ENCODE assay signal across 29 cellular contexts in the genomic region with DNA sequence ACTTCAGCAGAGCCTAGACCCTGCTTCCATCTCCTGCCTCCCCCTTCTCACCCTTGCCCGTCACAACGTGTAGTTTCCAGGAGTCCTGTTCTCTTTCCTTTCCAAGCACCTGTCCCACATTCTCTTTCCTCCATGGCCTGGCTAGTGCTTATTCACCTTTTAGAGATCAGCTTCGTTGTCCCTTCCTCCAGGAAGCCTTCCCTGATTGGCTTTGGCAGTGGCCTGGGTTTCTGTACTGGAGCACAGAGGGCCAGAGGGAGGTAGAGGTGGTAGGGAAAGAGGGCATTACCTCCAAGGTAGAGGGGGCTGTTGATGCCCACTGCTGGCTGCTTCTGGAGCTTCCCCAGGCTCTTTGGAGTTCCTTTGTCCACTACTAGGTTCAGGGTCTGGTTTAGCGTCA.
"Had no signal": no experiment of that assay in that cellular context is flagged by ENCODE, and none has a peak within 500 bp of the region (broad histone marks: within the 10 kb centered on the region; RNA-seq: fewer than 3 reads in every experiment).

No MANE protein-coding gene starts in this region.

- FAIRE-seq: endometrium, endothelial cell of umbilical vein, frontal cortex had no signal

- H3K4me3 ChIP-seq: colonic mucosa, coronary artery, dorsolateral prefrontal cortex, esophagus muscularis mucosa, esophagus squamous epithelium, gastrocnemius medialis, gastroesophageal sphincter, heart left ventricle, heart right ventricle, hepatocyte had no signal

- H3K9me3 ChIP-seq: colonic mucosa, esophagus muscularis mucosa, esophagus squamous epithelium, gastrocnemius medialis, gastroesophageal sphincter, heart left ventricle, heart right ventricle had no signal

- H2AFZ ChIP-seq: hepatocyte had no signal

- H3K27me3 Mint-ChIP-seq: dendritic cell treated with granulocyte-macrophage colony-stimulating factor and Interleukin-4, amounts not matched to agents 40 ng/mL and 50 ng/mL, for 4 days had no signal

- H3K4me1 ChIP-seq: colonic mucosa, esophagus muscularis mucosa, esophagus squamous epithelium, foreskin keratinocyte, gastrocnemius medialis, gastroesophageal sphincter, heart left ventricle, heart right ventricle had no signal

- DNase-seq: colonic mucosa; cortex of kidney; dermis blood vessel endothelial cell; dorsolateral prefrontal cortex; effector CD4-positive, alpha-beta T cell; effector CD8-positive, alpha-beta T cell; effector memory CD4-positive, alpha-beta T cell; effector memory CD8-positive, alpha-beta T cell; endodermal cell; erythroblast; esophagus squamous epithelium; foreskin fibroblast; foreskin keratinocyte; foreskin melanocyte; gastrocnemius medialis; glutamatergic neuron; head of caudate nucleus; heart left ventricle; heart right ventricle had no signal

- H3K27ac Mint-ChIP-seq: dendritic cell treated with granulocyte-macrophage colony-stimulating factor and Interleukin-4, amounts not matched to agents 40 ng/mL and 50 ng/mL, for 4 days; effector memory CD8-positive, alpha-beta T cell; endodermal cell had no signal

- H3K36me3 ChIP-seq: colonic mucosa, gastrocnemius medialis, heart right ventricle had no signal

- H3K4me3 Mint-ChIP-seq: dendritic cell treated with granulocyte-macrophage colony-stimulating factor and Interleukin-4, amounts not matched to agents 40 ng/mL and 50 ng/mL, for 4 days; effector memory CD8-positive, alpha-beta T cell; endodermal cell had no signal

- H3K27me3 ChIP-seq: colonic mucosa, esophagus muscularis mucosa, esophagus squamous epithelium, foreskin keratinocyte, gastrocnemius medialis, gastroesophageal sphincter, heart left ventricle, heart right ventricle, hepatocyte had no signal

- H3K27ac ChIP-seq: colonic mucosa, coronary artery, dorsolateral prefrontal cortex, epithelial cell of prostate, esophagus muscularis mucosa, esophagus squamous epithelium, foreskin keratinocyte, gastrocnemius medialis, gastroesophageal sphincter, heart left ventricle, heart right ventricle, hepatocyte had no signal

- ATAC-seq: effector memory CD8-positive, alpha-beta T cell; esophagus mucosa; foreskin keratinocyte; gastrocnemius medialis; gastroesophageal sphincter; heart left ventricle; heart right ventricle had no signal

- H3K9me3 Mint-ChIP-seq: dendritic cell treated with granulocyte-macrophage colony-stimulating factor and Interleukin-4, amounts not matched to agents 40 ng/mL and 50 ng/mL, for 4 days; effector memory CD8-positive, alpha-beta T cell; endodermal cell had no signal

- H3K4me2 ChIP-seq: hepatocyte had no signal

- H3K79me2 ChIP-seq: hepatocyte had no signal
